16 cellular contexts compared by ENCODE assay signal in genomic region chr13:20436505-20436904, GRCh38.
DNase-seq lines count a peak whose midpoint lies in the region; ATAC-seq and TF ChIP-seq lines count a peak whose summit lies in the region.
"Had no signal": no experiment of that assay in that cellular context is flagged by ENCODE, and none has a peak within 500 bp of the region (broad histone marks: within the 10 kb centered on the region; RNA-seq: fewer than 3 reads in every experiment).

No MANE protein-coding gene starts in this region.

- TF ChIP-seq CTCF in CD8-positive, alpha-beta T cell (IDR thresholded peaks at IDR 0.05) = no peak
- TF ChIP-seq CTCF in tibial nerve (IDR thresholded peaks at IDR 0.05) = no peak

- no peaks in the 10 kb centered on the region for H3K27me3 Mint-ChIP-seq in CD8-positive, alpha-beta T cell (ENCODE audit: low read depth)
- no peaks in the 10 kb centered on the region for H3K27me3 Mint-ChIP-seq in T-helper 17 cell
- H3K27me3 Mint-ChIP-seq: CD4-positive, CD25-positive, alpha-beta regulatory T cell had no signal

- no peak overlapping the region for H4K91ac ChIP-seq in neuronal stem cell (ENCODE audit: low read depth, low read length, poor library complexity)

- no peak overlapping the region for H3K4ac ChIP-seq in neuronal stem cell (ENCODE audit: low read length)

- H3K27ac ChIP-seq in CD8-positive, alpha-beta T cell (ENCODE audit: low read depth, low read length) = no peak overlapping the region
- no peak overlapping the region for H3K27ac ChIP-seq in neuronal stem cell (replicated peaks; ENCODE audit: low read length)
- peak overlapping the region in 3 of 4 donors; percentile 12 to 84 (median 74) for H3K27ac ChIP-seq in tibial nerve
- H3K27ac ChIP-seq: BLaER1 treated with 17β-estradiol and CSF1 and Interleukin-3, amounts not matched to agents 10 nM and 100 nM had no signal

- no peak overlapping the region for H3K14ac ChIP-seq in neuronal stem cell (ENCODE audit: low read length)

- H3K9me3 ChIP-seq in CD8-positive, alpha-beta T cell (ENCODE audit: low read length) = no peaks in the 10 kb centered on the region
- H3K9me3 ChIP-seq in T-helper 17 cell (ENCODE audit: control insufficient read depth, low read length, poor library complexity, severe bottlenecking) (no peaks in the 10 kb centered on the region), neuronal stem cell (replicated peaks in 1 of 2; ENCODE audit: control insufficient read depth in 2 of 2, insufficient read depth in 1 of 2, low read depth in 1 of 2, low read length in 2 of 2) (no peaks in the 10 kb centered on the region), tibial nerve (no peaks in the 10 kb centered on the region)

- no peaks in the 10 kb centered on the region for H3K4me1 Mint-ChIP-seq in CD8-positive, alpha-beta T cell (ENCODE audit: low read depth)
- peaks cover 11% of the 10 kb centered on the region for H3K4me1 Mint-ChIP-seq in T-helper 17 cell

- H3K4me3 ChIP-seq in CD8-positive, alpha-beta T cell (ENCODE audit: low read depth, low read length) = no peak overlapping the region
- H3K4me3 ChIP-seq in neuronal stem cell (ENCODE audit: low read length in 2 of 2) = no peak overlapping the region
- no peak overlapping the region for H3K4me3 ChIP-seq in tibial nerve
- H3K4me3 ChIP-seq: BLaER1 treated with 17β-estradiol and CSF1 and Interleukin-3, amounts not matched to agents 10 nM and 100 nM; GM12878 had no signal

- ATAC-seq in CD8-positive, alpha-beta T cell = no peak
- no peak for ATAC-seq in T-helper 17 cell
- ATAC-seq in HG02885 (IDR thresholded peaks at IDR 0.05; ENCODE audit: poor library complexity, unreplicated experiment) = no peak
- no peak for ATAC-seq in GM18502 (IDR thresholded peaks at IDR 0.05; ENCODE audit: poor library complexity, unreplicated experiment)
- ATAC-seq: GM12878, HepG2 had no signal

- H2BK12ac ChIP-seq in neuronal stem cell (ENCODE audit: low read length) = no peak overlapping the region

- intact Hi-C loops in CD8-positive, alpha-beta T cell (cut with DNase I, micrococcal nuclease) = no loop called here

- H3K36me3 Mint-ChIP-seq in CD8-positive, alpha-beta T cell = peaks cover 31% of the 10 kb centered on the region
- H3K36me3 Mint-ChIP-seq in T-helper 17 cell (ENCODE audit: low read depth) = peaks cover 13% of the 10 kb centered on the region

- H3K27ac Mint-ChIP-seq in CD8-positive, alpha-beta T cell = peak overlapping the region; percentile 32
- peak overlapping the region; percentile 27 for H3K27ac Mint-ChIP-seq in T-helper 17 cell
- H3K27ac Mint-ChIP-seq: HFFc6 had no signal

- POLR2A ChIA-PET in CD8-positive, alpha-beta T cell (lab: Charles Lee) = no interaction called here

- H4K8ac ChIP-seq in neuronal stem cell (ENCODE audit: low read depth, low read length) = no peak overlapping the region

- no peak overlapping the region for H2BK5ac ChIP-seq in neuronal stem cell (ENCODE audit: low read length)

- H3K79me1 ChIP-seq in neuronal stem cell (ENCODE audit: low read depth, low read length) = no peaks in the 10 kb centered on the region

- DNase-seq in CD8-positive, alpha-beta T cell = no peak
- DNase-seq in T-helper 17 cell (no peak), neuronal stem cell (ENCODE audit: low spot score) (no peak), tibial nerve (ENCODE audit: low spot score in 2 of 2) (no peak), ureter (ENCODE audit: low spot score) (no peak)
- DNase-seq: AML-193; Calu3; CD4-positive, CD25-positive, alpha-beta regulatory T cell; DMS79; HCEC 1CT; HFFc6 had no signal

- H3K4me3 Mint-ChIP-seq in CD8-positive, alpha-beta T cell = no peak overlapping the region
- H3K4me3 Mint-ChIP-seq in T-helper 17 cell = no peak overlapping the region
- H3K4me3 Mint-ChIP-seq: CD4-positive, CD25-positive, alpha-beta regulatory T cell; HFFc6 had no signal

- CTCF ChIA-PET in CD8-positive, alpha-beta T cell (lab: Charles Lee) = no interaction called here

- H2AK5ac ChIP-seq in neuronal stem cell (ENCODE audit: low read depth, low read length) = peak overlapping the region; percentile 65

- H3K9ac ChIP-seq in neuronal stem cell (ENCODE audit: low read depth, low read length, poor library complexity) = no peak overlapping the region
- H3K9ac ChIP-seq: BLaER1 treated with 17β-estradiol and CSF1 and Interleukin-3, amounts not matched to agents 10 nM and 100 nM had no signal

- H3K27me3 ChIP-seq in CD8-positive, alpha-beta T cell (ENCODE audit: insufficient read depth, low read length) = no peaks in the 10 kb centered on the region
- H3K27me3 ChIP-seq in neuronal stem cell (ENCODE audit: control insufficient read depth in 3 of 3, insufficient read depth in 3 of 3, low read depth in 1 of 3, low read length in 3 of 3) = no peaks in the 10 kb centered on the region
- H3K27me3 ChIP-seq in tibial nerve = no peaks in the 10 kb centered on the region
- H3K27me3 ChIP-seq: BLaER1 treated with 17β-estradiol and CSF1 and Interleukin-3, amounts not matched to agents 10 nM and 100 nM had no signal

- no peak overlapping the region for H3K23ac ChIP-seq in neuronal stem cell (ENCODE audit: low read depth, low read length, poor library complexity)

- TF ChIP-seq POLR2A in tibial nerve (IDR thresholded peaks at IDR 0.05) = no peak

- no peaks in the 10 kb centered on the region for H3K36me3 ChIP-seq in CD8-positive, alpha-beta T cell (ENCODE audit: insufficient read depth, low read length)
- H3K36me3 ChIP-seq in neuronal stem cell (replicated peaks in 1 of 2; ENCODE audit: control insufficient read depth in 2 of 2, insufficient read depth in 2 of 2, low read length in 2 of 2) (no peaks in the 10 kb centered on the region), tibial nerve (peaks cover 0 to 23% (median 0%) of the 10 kb centered on the region in 3 donors)

- H3K4me2 ChIP-seq in neuronal stem cell (ENCODE audit: insufficient read depth, low read length, poor library complexity, severe bottlenecking) = no peak overlapping the region
- H3K4me2 ChIP-seq: BLaER1 treated with 17β-estradiol and CSF1 and Interleukin-3, amounts not matched to agents 10 nM and 100 nM had no signal

- WGBS in neuronal stem cell (ENCODE audit: extremely low coverage in 2 of 2, insufficient read length in 2 of 2, insufficient replicate concordance in 1 of 2), 2 donors = no CpG with 5 or more reads among the region's 10 CpGs
- 64% methylated on average over 10 of the region's 10 CpGs for WGBS in tibial nerve, 2 donors

- TF ChIP-seq EP300 in tibial nerve (IDR thresholded peaks at IDR 0.05) = no peak

- H2BK120ac ChIP-seq in neuronal stem cell (ENCODE audit: low read depth, low read length) = no peak overlapping the region

- H3K4me1 ChIP-seq in CD8-positive, alpha-beta T cell (ENCODE audit: insufficient read depth, low read length) = no peaks in the 10 kb centered on the region
- H3K4me1 ChIP-seq in neuronal stem cell (ENCODE audit: control insufficient read depth in 2 of 2, insufficient read depth in 1 of 2, low read depth in 1 of 2, low read length in 2 of 2) (no peaks in the 10 kb centered on the region), tibial nerve (peaks cover 0 to 36% (median 6%) of the 10 kb centered on the region in 4 donors)

- no peaks in the 10 kb centered on the region for H3K9me3 Mint-ChIP-seq in CD8-positive, alpha-beta T cell
- H3K9me3 Mint-ChIP-seq: CD4-positive, CD25-positive, alpha-beta regulatory T cell had no signal

- peak overlapping the region; percentile 31 for H2BK15ac ChIP-seq in neuronal stem cell (ENCODE audit: low read length)

- H3K18ac ChIP-seq in neuronal stem cell (ENCODE audit: low read length) = peak overlapping the region; percentile 74

- H2AFZ ChIP-seq in neuronal stem cell (ENCODE audit: low read length) = no peak overlapping the region

Comparison
In these comparisons a context has a peak if more than half of its experiments do, and no peak if none do; other contexts are left out.
1. H3K27ac ChIP-seq: peak in tibial nerve (3 of 4); none in CD8-positive, alpha-beta T cell (single experiment) and neuronal stem cell (single experiment).